In genomic region chr4:83771113-83771705, GRCh38 we compare ENCODE assay signal across 8 cellular contexts.
DNase-seq lines count a peak whose midpoint lies in the region; ATAC-seq, FAIRE-seq and TF ChIP-seq lines count a peak whose summit lies in the region.

No MANE protein-coding gene starts in this region.

- no peaks in the 10 kb centered on the region for H3K4me1 ChIP-seq in lower lobe of right lung

- TF ChIP-seq POLR2A in H54 (IDR thresholded peaks at IDR 0.05; ENCODE audit: low read depth, low read length): no peak

- peak in 1 of 2 donors; percentile 75 for ATAC-seq in lower lobe of right lung
- ATAC-seq in GM21423 (IDR thresholded peaks at IDR 0.05; ENCODE audit: unreplicated experiment): no peak
- ATAC-seq in GM18498 (IDR thresholded peaks at IDR 0.05; ENCODE audit: unreplicated experiment): no peak

- peak; percentile 44 for DNase-seq in Caki2 (ENCODE audit: low read depth)
- peak; percentile 26 for DNase-seq in H54 (ENCODE audit: insufficient read length, low spot score)
- DNase-seq in NCI-H69 (lab: John Stamatoyannopoulos, UW): peak; percentile 51
- DNase-seq in dedifferentiated amniotic fluid mesenchymal stem cell (ENCODE audit: extremely low spot score): peak; percentile 58
- peak; percentile 43 for DNase-seq in lower lobe of right lung
- DNase-seq in activated CD8-positive, alpha-beta memory T cell treated with anti-CD3 and anti-CD28 coated beads, Interleukin-2, amount 50 U/mL, for 4 hours: no peak

- intact Hi-C loops in lower lobe of right lung (cut with DNase I): no loop called here

- no peaks in the 10 kb centered on the region for H3K36me3 ChIP-seq in lower lobe of right lung

- FAIRE-seq in H54 (lab: Jason Lieb, UNC): peak; percentile 38

- H3K27me3 ChIP-seq in lower lobe of right lung (ENCODE audit: low read depth): no peaks in the 10 kb centered on the region

- no peak overlapping the region for H3K27ac ChIP-seq in lower lobe of right lung

- TF ChIP-seq CTCF in lower lobe of right lung (IDR thresholded peaks at IDR 0.05): peak; percentile 53

- in situ Hi-C loops in Caki2 (cut with HindIII; ENCODE audit: low pct_unique_long_range_greater_than_20kb, low sequenced_read_pairs): no loop called here

- H3K4me3 ChIP-seq in lower lobe of right lung: no peak overlapping the region

- no peaks in the 10 kb centered on the region for H3K9me3 ChIP-seq in lower lobe of right lung
